11 cellular contexts compared by ENCODE assay signal in genomic region chr9:77712533-77713130, GRCh38.
DNase-seq lines count a peak whose midpoint lies in the region; ATAC-seq, FAIRE-seq and TF ChIP-seq lines count a peak whose summit lies in the region.
"Had no signal": no experiment of that assay in that cellular context is flagged by ENCODE, and none has a peak within 500 bp of the region (broad histone marks: within the 10 kb centered on the region; RNA-seq: fewer than 3 reads in every experiment).

No MANE protein-coding gene starts in this region.

- H3K27me3 ChIP-seq in ACC112 (ENCODE audit: insufficient read depth, low read length) (no peaks in the 10 kb centered on the region), adipocyte (replicated peaks; ENCODE audit: control insufficient read depth, insufficient read depth, low read length) (no peaks in the 10 kb centered on the region)
- no peaks in the 10 kb centered on the region for H3K27me3 ChIP-seq in CD8-positive, alpha-beta memory T cell (ENCODE audit: insufficient read depth, low read length, poor library complexity, severe bottlenecking)

- peak overlapping the region; percentile 44; the same call in 1 of the 2 replicates for H3K4me3 ChIP-seq in ACC112 (ENCODE audit: low read depth, low read length)
- no peak overlapping the region for H3K4me3 ChIP-seq in adipocyte (ENCODE audit: low read length)
- H3K4me3 ChIP-seq in CD8-positive, alpha-beta memory T cell (ENCODE audit: low read length), result no peak overlapping the region

- CTCF ChIA-PET in CD8-positive, alpha-beta memory T cell (lab: Charles Lee), result no interaction called here

- peaks cover 3 to 23% (median 13%) of the 10 kb centered on the region in 5 donors for H3K9me3 Mint-ChIP-seq in CD8-positive, alpha-beta memory T cell

- no peaks in the 10 kb centered on the region for H3K4me1 Mint-ChIP-seq in CD8-positive, alpha-beta memory T cell

- peaks cover 0 to 8% (median 4%) of the 10 kb centered on the region in 3 donors for H3K36me3 Mint-ChIP-seq in CD8-positive, alpha-beta memory T cell
- H3K36me3 Mint-ChIP-seq: stimulated activated memory B cell treated with anti-CD40 and anti-IgM and Interleukin-4, amounts not matched to agents 10 μg/mL and 1 μg/mL and 100 μg/mL, for 72 hours had no signal

- peak overlapping the region; percentile 73 for H3K27ac ChIP-seq in ACC112 (ENCODE audit: low read depth, low read length)
- H3K27ac ChIP-seq in CD8-positive, alpha-beta memory T cell (ENCODE audit: low read depth, low read length), result no peak overlapping the region

- H3K36me3 ChIP-seq in ACC112 (ENCODE audit: insufficient read depth, low read length), result no peaks in the 10 kb centered on the region
- H3K36me3 ChIP-seq in adipocyte (ENCODE audit: control insufficient read depth, insufficient read depth, low read length, severe bottlenecking), result no peaks in the 10 kb centered on the region
- no peaks in the 10 kb centered on the region for H3K36me3 ChIP-seq in CD8-positive, alpha-beta memory T cell (ENCODE audit: insufficient read depth, low read length)

- DNase-seq in H54 (ENCODE audit: insufficient read length, low spot score) (peak; percentile 81), adipocyte (ENCODE audit: low read depth) (peak; percentile 69), hepatic stellate cell (ENCODE audit: low spot score) (peak; percentile 65), cortex of kidney (lab: John Stamatoyannopoulos, UW) (no peak)
- DNase-seq in CD8-positive, alpha-beta memory T cell, result no peak
- DNase-seq: effector memory CD8-positive, alpha-beta T cell had no signal

- H2AFZ ChIP-seq in ACC112 (ENCODE audit: low read length, unreplicated experiment), result no peak overlapping the region

- ATAC-seq in HG03159 (IDR thresholded peaks at IDR 0.05; ENCODE audit: unreplicated experiment) (no peak), HG03520 (IDR thresholded peaks at IDR 0.05; ENCODE audit: unreplicated experiment) (no peak)
- ATAC-seq: effector memory CD8-positive, alpha-beta T cell; stimulated activated memory B cell treated with anti-CD40 and anti-IgM and Interleukin-4, amounts not matched to agents 10 μg/mL and 1 μg/mL and 100 μg/mL, for 72 hours had no signal

- peaks cover 5% of the 10 kb centered on the region for H3K9me3 ChIP-seq in adipocyte (ENCODE audit: control insufficient read depth, low read length)
- H3K9me3 ChIP-seq in CD8-positive, alpha-beta memory T cell (ENCODE audit: low read length), result no peaks in the 10 kb centered on the region

- peaks cover 0 to 4% of the 10 kb centered on the region in 2 donors for H3K27me3 Mint-ChIP-seq in CD8-positive, alpha-beta memory T cell

- H3K9ac ChIP-seq in adipocyte (ENCODE audit: low read length), result no peak overlapping the region

- H3K27ac Mint-ChIP-seq in CD8-positive, alpha-beta memory T cell, result no peak overlapping the region
- H3K27ac Mint-ChIP-seq: activated T-helper 2 cell treated with anti-CD3 and anti-CD28 coated beads, Interferon-gamma antibody, Interleukin-2, Interleukin-4, amounts not matched to agents 10 μg/mL and 5 μg/mL and 100 μg/mL, durations not matched to agents 14 hours and 24 hours and 36 hours; effector memory CD8-positive, alpha-beta T cell; stimulated activated memory B cell treated with anti-CD40 and anti-IgM and Interleukin-4, amounts not matched to agents 10 μg/mL and 1 μg/mL and 100 μg/mL, for 72 hours had no signal

- POLR2A ChIA-PET in CD8-positive, alpha-beta memory T cell (lab: Charles Lee), result no interaction called here

- H3K4me1 ChIP-seq in ACC112 (ENCODE audit: control insufficient read depth, insufficient read depth, low read length, unreplicated experiment) (peaks cover 71% of the 10 kb centered on the region), adipocyte (ENCODE audit: control insufficient read depth, insufficient read depth, low read length) (peaks cover 28% of the 10 kb centered on the region)
- no peaks in the 10 kb centered on the region for H3K4me1 ChIP-seq in CD8-positive, alpha-beta memory T cell (ENCODE audit: insufficient read depth, low read length)

- H3K79me2 ChIP-seq in ACC112 (ENCODE audit: control insufficient read depth, insufficient read depth, low read length, unreplicated experiment), result no peaks in the 10 kb centered on the region

- TF ChIP-seq POLR2A in H54 (IDR thresholded peaks at IDR 0.05; ENCODE audit: low read depth, low read length), result no peak

- H3K4me3 Mint-ChIP-seq in CD8-positive, alpha-beta memory T cell, result no peak overlapping the region
- H3K4me3 Mint-ChIP-seq: effector memory CD8-positive, alpha-beta T cell; stimulated activated memory B cell treated with anti-CD40 and anti-IgM and Interleukin-4, amounts not matched to agents 10 μg/mL and 1 μg/mL and 100 μg/mL, for 72 hours had no signal

- FAIRE-seq in H54 (lab: Jason Lieb, UNC), result peak; percentile 100

Comparison
In these comparisons a context has a peak if more than half of its experiments do, and no peak if none do; other contexts are left out.
1. DNase-seq: peak in H54 (single experiment), adipocyte (single experiment) and hepatic stellate cell (single experiment); none in cortex of kidney (single experiment) and CD8-positive, alpha-beta memory T cell (0 of 5).